ENCODE assay signal across 14 cellular contexts in the genomic region with DNA sequence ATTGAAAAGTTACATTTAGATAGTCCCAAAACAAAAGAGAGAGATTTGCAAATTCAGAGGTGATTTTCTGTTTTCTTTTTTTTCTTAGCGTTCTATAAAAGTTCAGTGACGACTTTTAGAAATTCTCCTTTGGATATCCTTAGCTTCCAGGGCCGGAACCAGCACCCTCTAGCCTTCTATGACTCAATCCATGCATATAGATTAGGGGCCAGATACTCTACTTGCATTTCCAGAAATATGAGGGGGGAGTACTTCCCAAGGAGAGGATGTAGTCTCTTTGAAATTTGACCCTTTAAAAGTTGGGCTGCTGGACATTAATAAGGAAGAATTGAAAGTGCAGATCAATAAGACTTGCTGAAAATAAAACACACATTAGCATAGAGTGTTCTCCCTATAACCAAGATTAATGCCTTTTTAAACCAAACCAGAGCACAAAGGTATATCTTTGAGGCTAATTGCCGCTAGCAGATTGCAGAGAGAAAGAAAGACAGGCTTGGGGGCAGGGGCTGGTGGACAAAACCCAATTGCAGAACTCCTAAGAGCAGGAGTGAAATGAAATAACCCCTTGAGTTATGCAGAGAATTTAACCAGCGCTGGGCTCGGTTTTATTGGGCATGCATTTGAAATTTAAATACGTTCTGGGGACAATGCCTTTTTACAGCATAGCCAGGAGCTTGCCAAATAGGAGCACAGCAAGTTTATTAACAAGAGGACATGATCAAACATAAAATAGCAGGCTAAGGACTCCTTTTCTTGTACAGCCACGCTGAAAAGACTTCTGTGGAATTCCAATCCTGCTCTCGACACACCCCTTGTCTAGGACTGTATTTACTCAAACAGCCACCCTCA.
DNase-seq lines count a peak whose midpoint lies in the region; ATAC-seq and TF ChIP-seq lines count a peak whose summit lies in the region.
"Had no signal": no experiment of that assay in that cellular context is flagged by ENCODE, and none has a peak within 500 bp of the region (broad histone marks: within the 10 kb centered on the region; RNA-seq: fewer than 3 reads in every experiment).

No MANE protein-coding gene starts in this region.

- intact Hi-C loops in PC-3 (cut with micrococcal nuclease) (loop anchor here (1.0 to 5.0 kb wide), 6 partner anchors 24 to 248 kb away; no protein-coding TSS in a partner anchor), adrenal gland (cut with DNase I) (no loop called here)

- H3K27me3 ChIP-seq in PC-3 (ENCODE audit: low read length) (no peaks in the 10 kb centered on the region), parathyroid adenoma (ENCODE audit: control insufficient read depth, insufficient read depth, low read length) (no peaks in the 10 kb centered on the region), adrenal gland (no peaks in the 10 kb centered on the region)

- H3K27ac ChIP-seq in PC-3 (ENCODE audit: low read length) (peak overlapping the region; percentile 66), epithelial cell of prostate (peak overlapping the region; percentile 48), parathyroid adenoma (no peak overlapping the region), adrenal gland (no peak overlapping the region)

- WGBS in adrenal gland, 4 donors: 45 to 65% (median 61%) methylated on average over 9 of the region's 9 CpGs

- peak; percentile 64 for DNase-seq in ELF-1 (ENCODE audit: low read depth, low spot score)
- DNase-seq in PC-3: peak; percentile 88
- peak; percentile 31 for DNase-seq in epithelial cell of prostate (ENCODE audit: low read depth, low spot score)
- DNase-seq in stimulated activated CD4-positive, alpha-beta T cell treated with anti-CD3 and anti-CD28 coated beads, Interleukin-2, amount 100 ng/mL, for 24 hours: no peak
- no peak for DNase-seq in adrenal gland
- no peak for DNase-seq in NCI-H1694 (lab: John Stamatoyannopoulos, UW)
- DNase-seq: activated CD4-positive, alpha-beta T cell treated with anti-CD3 and anti-CD28 coated beads, Interleukin-2, amount 50 U/mL, for 4 hours; activated naive CD8-positive, alpha-beta T cell treated with anti-CD3 and anti-CD28 coated beads, Interleukin-2, amount 10 ng/mL, durations not matched to agents 7 days and 5 days; DMS79; GOT3; NCI-H146; small intestine had no signal

- CTCF ChIA-PET in PC-3 (lab: Charles Lee): interaction anchor here (1.0 kb wide), 1 partner anchor 209 kb away, joined by 3 read pairs; no protein-coding TSS in a partner anchor

- H3K79me2 ChIP-seq in PC-3 (ENCODE audit: low read length) (no peaks in the 10 kb centered on the region), parathyroid adenoma (no peaks in the 10 kb centered on the region)

- TF ChIP-seq CTCF in PC-3 (conservative IDR thresholded peaks at IDR 0.05; ENCODE audit: low read depth, low read length): no peak
- TF ChIP-seq CTCF in parathyroid adenoma (IDR thresholded peaks at IDR 0.05): no peak
- no peak for TF ChIP-seq CTCF in adrenal gland (IDR thresholded peaks at IDR 0.05)

- BruUV-seq in PC-3 (replicated peaks; lab: Mats Ljungman, UMichigan): no TSS peak

- H3F3A ChIP-seq in PC-3 (ENCODE audit: low read length, unreplicated experiment): peaks cover 6% of the 10 kb centered on the region

- ATAC-seq in PC-3 (peak; percentile 94), HG03354 (IDR thresholded peaks at IDR 0.05; ENCODE audit: poor library complexity, severe bottlenecking, unreplicated experiment) (no peak)

- H3K9me2 ChIP-seq in PC-3 (replicated peaks; ENCODE audit: low read length): no peaks in the 10 kb centered on the region

- H3K9me3 ChIP-seq in PC-3 (ENCODE audit: low read length): no peaks in the 10 kb centered on the region
- H3K9me3 ChIP-seq in parathyroid adenoma (ENCODE audit: control insufficient read depth, low read length): no peaks in the 10 kb centered on the region
- no peaks in the 10 kb centered on the region for H3K9me3 ChIP-seq in adrenal gland (replicated peaks in 1 of 3)

- POLR2A ChIA-PET in PC-3 (lab: Charles Lee; ENCODE audit: unreplicated experiment): interaction anchor here (0.6 kb wide), 1 partner anchor 37 kb away, joined by 7 read pairs; no protein-coding TSS in a partner anchor

- H3K4me3 ChIP-seq in PC-3 (ENCODE audit: low read length) (peak overlapping the region; percentile 55), parathyroid adenoma (ENCODE audit: low read depth, low read length) (no peak overlapping the region), adrenal gland (no peak overlapping the region)

- H3K4me2 ChIP-seq in PC-3 (ENCODE audit: low read length) (peak overlapping the region; percentile 78), parathyroid adenoma (ENCODE audit: low read length) (no peak overlapping the region)

- H3K36me3 ChIP-seq in PC-3 (ENCODE audit: low read depth, low read length): no peaks in the 10 kb centered on the region
- H3K36me3 ChIP-seq in parathyroid adenoma (ENCODE audit: control insufficient read depth, insufficient read depth, low read length): no peaks in the 10 kb centered on the region
- no peaks in the 10 kb centered on the region for H3K36me3 ChIP-seq in adrenal gland (replicated peaks in 1 of 2)

- H2AFZ ChIP-seq in PC-3 (ENCODE audit: low read length) (peak overlapping the region; percentile 19), parathyroid adenoma (peak overlapping the region; percentile 13)

- H4K20me1 ChIP-seq in PC-3 (ENCODE audit: low read length): no peaks in the 10 kb centered on the region

- no peak for TF ChIP-seq POLR2A in adrenal gland (IDR thresholded peaks at IDR 0.05)

- H3K9ac ChIP-seq in PC-3 (ENCODE audit: low read length): peak overlapping the region; percentile 5; the same call in 1 of the 2 replicates
- no peak overlapping the region for H3K9ac ChIP-seq in parathyroid adenoma

- H3K4me1 ChIP-seq in PC-3 (ENCODE audit: insufficient read depth, low read length) (peaks cover 30% of the 10 kb centered on the region), parathyroid adenoma (no peaks in the 10 kb centered on the region), adrenal gland (replicated peaks in 1 of 2) (no peaks in the 10 kb centered on the region)

Comparison
In these comparisons a context has a peak if more than half of its experiments do, and no peak if none do; other contexts are left out.
1. DNase-seq: peak in ELF-1 (single experiment), PC-3 (single experiment) and epithelial cell of prostate (single experiment); none in stimulated activated CD4-positive, alpha-beta T cell treated with anti-CD3 and anti-CD28 coated beads, Interleukin-2, amount 100 ng/mL, for 24 hours (0 of 2), adrenal gland (0 of 7) and NCI-H1694 (single experiment).
2. H3K27ac ChIP-seq: peak in PC-3 (single experiment) and epithelial cell of prostate (single experiment); none in parathyroid adenoma (single experiment) and adrenal gland (0 of 5).